ENCODE assay signal across 22 cellular contexts in the genomic region with DNA sequence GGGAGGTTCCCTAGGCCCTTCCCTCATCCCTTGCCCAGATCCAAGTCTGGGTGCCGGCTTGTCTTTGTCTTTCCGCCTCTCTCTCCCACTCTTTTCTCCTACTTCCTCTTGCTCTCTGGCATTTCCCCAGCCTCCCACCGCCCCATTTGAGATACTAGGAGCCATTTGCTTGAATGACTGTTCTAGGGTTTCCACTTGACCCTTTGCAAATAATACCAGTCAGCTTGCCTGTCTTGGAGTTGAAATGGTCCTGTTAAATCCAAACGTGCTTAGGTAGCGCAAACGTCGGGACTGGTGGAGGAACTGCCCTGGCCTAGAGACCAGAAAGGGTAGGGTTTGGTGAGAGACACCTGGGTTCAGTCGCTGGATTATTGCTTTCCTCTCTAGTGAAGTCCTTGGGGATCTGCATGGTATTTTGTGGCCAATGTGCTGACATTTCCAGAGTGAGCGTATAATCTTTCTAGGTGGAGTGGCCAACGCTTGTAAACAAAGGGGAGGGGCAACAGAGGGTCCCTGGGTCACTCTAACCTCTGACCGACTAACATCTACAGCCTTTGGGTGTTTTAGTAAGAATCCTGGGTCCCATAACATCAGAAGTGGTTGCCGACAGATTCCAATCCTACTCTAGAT. TPM values are rescaled to one million over a fixed set of nuclear protein-coding genes. Genes with fewer than 3 reads are reported as not detected.
DNase-seq lines count a peak whose midpoint lies in the region; ATAC-seq and TF ChIP-seq lines count a peak whose summit lies in the region.
"Had no signal": no experiment of that assay in that cellular context is flagged by ENCODE, and none has a peak within 500 bp of the region (broad histone marks: within the 10 kb centered on the region; RNA-seq: fewer than 3 reads in every experiment).

No MANE protein-coding gene starts in this region.

- H3K4me3 ChIP-seq in ACC112 (ENCODE audit: low read depth, low read length) (peak overlapping the region; percentile 79), HUES64 (ENCODE audit: low read length) (peak overlapping the region; percentile 58), ectodermal cell (ENCODE audit: insufficient read depth, low read depth, low read length) (peak overlapping the region; percentile 24)

- no peak for TF ChIP-seq CTCF in nephron (IDR thresholded peaks at IDR 0.05; ENCODE audit: unreplicated experiment in 3 of 3)
- no peak for TF ChIP-seq CTCF in Calu3 (IDR thresholded peaks at IDR 0.05; ENCODE audit: unreplicated experiment)

- DNase-seq in Calu3 (no peak), NCI-H1092 (lab: John Stamatoyannopoulos, UW) (no peak), cortex of kidney (lab: John Stamatoyannopoulos, UW) (no peak)
- DNase-seq: activated CD4-positive, alpha-beta T cell treated with anti-CD3 and anti-CD28 coated beads for 4 hours; activated naive CD4-positive, alpha-beta T cell treated with anti-CD3 and anti-CD28 coated beads, Interleukin-2, amount 50 U/mL, for 16 hours; GF-D8; KG1; NCI-H1417 treated with DMSO at 0.1 percent for 48 hours; NCI-H226; stimulated activated naive CD4-positive, alpha-beta T cell treated with Interleukin-2 at 50 U/mL for 16 hours; T-helper 9 cell had no signal

- peaks cover 100% of the 10 kb centered on the region for H3K27me3 ChIP-seq in ACC112 (ENCODE audit: insufficient read depth, low read length)
- peaks cover 100% of the 10 kb centered on the region for H3K27me3 ChIP-seq in HUES64 (ENCODE audit: insufficient read depth, low read length)
- peaks cover 100% of the 10 kb centered on the region for H3K27me3 ChIP-seq in ectodermal cell (ENCODE audit: control insufficient read depth, insufficient read depth, low read length, poor library complexity, severe bottlenecking)

- 8% methylated on average over 12 of the region's 12 CpGs for WGBS in HUES64
- 7 to 8% methylated on average over 12 of the region's 12 CpGs for WGBS in ectodermal cell, 2 experiments

- H3K4me1 ChIP-seq in ACC112 (ENCODE audit: control insufficient read depth, insufficient read depth, low read length, unreplicated experiment) = peaks cover 4% of the 10 kb centered on the region
- peaks cover 48% of the 10 kb centered on the region for H3K4me1 ChIP-seq in HUES64 (ENCODE audit: insufficient read depth, low read length)
- H3K4me1 ChIP-seq in ectodermal cell (ENCODE audit: control insufficient read depth, insufficient read depth, low read length) = peaks cover 30% of the 10 kb centered on the region

- H3K36me3 Mint-ChIP-seq in nephron (ENCODE audit: low read depth) (no peaks in the 10 kb centered on the region), Calu3 (ENCODE audit: insufficient read depth, unreplicated experiment) (no peaks in the 10 kb centered on the region)

- H3K36me3 ChIP-seq in ACC112 (ENCODE audit: insufficient read depth, low read length) (no peaks in the 10 kb centered on the region), HUES64 (ENCODE audit: insufficient read depth, low read length) (no peaks in the 10 kb centered on the region), ectodermal cell (ENCODE audit: control insufficient read depth, insufficient read depth, low read length) (no peaks in the 10 kb centered on the region)
- H3K36me3 ChIP-seq: pancreas, vagina had no signal

- no peak overlapping the region for H2AFZ ChIP-seq in ACC112 (ENCODE audit: low read length, unreplicated experiment)

- CTCF ChIA-PET in Calu3 (lab: Charles Lee) = no interaction called here

- no peak for ATAC-seq in HG02571 (IDR thresholded peaks at IDR 0.05; ENCODE audit: unreplicated experiment)
- ATAC-seq: Right ventricle myocardium inferior had no signal

- H3K79me2 ChIP-seq in ACC112 (ENCODE audit: control insufficient read depth, insufficient read depth, low read length, unreplicated experiment) = no peaks in the 10 kb centered on the region

- no peak overlapping the region for H3K27ac ChIP-seq in ACC112 (ENCODE audit: low read depth, low read length)
- no peak overlapping the region for H3K27ac ChIP-seq in HUES64 (ENCODE audit: low read depth, low read length)
- no peak overlapping the region for H3K27ac ChIP-seq in ectodermal cell (ENCODE audit: insufficient read depth, low read depth, low read length, poor library complexity, severe bottlenecking)
- H3K27ac ChIP-seq: pancreas, vagina had no signal

- peaks cover 100% of the 10 kb centered on the region for H3K27me3 Mint-ChIP-seq in nephron (ENCODE audit: low read depth)
- no peaks in the 10 kb centered on the region for H3K27me3 Mint-ChIP-seq in Calu3 (ENCODE audit: unreplicated experiment)

- no peak overlapping the region for H3K9ac ChIP-seq in HUES64 (ENCODE audit: low read depth, low read length)

- no peaks in the 10 kb centered on the region for H3K9me3 Mint-ChIP-seq in nephron
- H3K9me3 Mint-ChIP-seq in Calu3 (ENCODE audit: low read depth, unreplicated experiment) = peaks cover 6% of the 10 kb centered on the region

- peak overlapping the region; percentile 70 to 81 (median 77) for H3K4me3 Mint-ChIP-seq in nephron
- H3K4me3 Mint-ChIP-seq in Calu3 (ENCODE audit: low read depth, unreplicated experiment) = no peak overlapping the region

- H3K4me1 Mint-ChIP-seq in nephron (peaks cover 55% of the 10 kb centered on the region), Calu3 (ENCODE audit: low read depth, unreplicated experiment) (no peaks in the 10 kb centered on the region)

- H3K9me3 ChIP-seq in HUES64 (ENCODE audit: insufficient read depth, low read depth, low read length) (no peaks in the 10 kb centered on the region), ectodermal cell (ENCODE audit: control insufficient read depth, low read length) (no peaks in the 10 kb centered on the region)
- H3K9me3 ChIP-seq: pancreas, vagina had no signal

- intact Hi-C loops in Calu3 (cut with micrococcal nuclease; ENCODE audit: unreplicated experiment) = loop anchor here (5.0 kb wide), 1 partner anchor 197 kb away; no protein-coding TSS in a partner anchor

- no TSS peak for BruUV-seq in Calu3 (replicated peaks; lab: Mats Ljungman, UMichigan)

- H3K27ac Mint-ChIP-seq in nephron = peak overlapping the region; percentile 89 to 96 (median 93)
- no peak overlapping the region for H3K27ac Mint-ChIP-seq in Calu3 (ENCODE audit: unreplicated experiment)

RNA-seq across cellular contexts. Expression of a gene that starts 10.7 kb away (rescaled TPM):
- 5.2 TPM for polyA plus RNA-seq in HUES64 (2013, experiment 1 of 2)
- 19.0 TPM for polyA plus RNA-seq in HUES64 (2013, experiment 2 of 2)
- 58.5 TPM for polyA plus RNA-seq in ectodermal cell (2013, experiment 1 of 4)
- 54.0 TPM for polyA plus RNA-seq in ectodermal cell (2013, experiment 2 of 4)
- polyA plus RNA-seq in ectodermal cell (2013, experiment 3 of 4) = 71.2 TPM
- 92.7 TPM for polyA plus RNA-seq in ectodermal cell (2013, experiment 4 of 4)
- total RNA-seq in Calu3 (2022) = not detected in 2 replicates
- total RNA-seq: cardiac septum, mononuclear cell, pancreas, Right ventricle myocardium inferior, vagina had no signal
- polyA plus RNA-seq: keratinocyte, pancreas had no signal

RNA-seq across cellular contexts. Expression of a gene that starts 13.5 kb away (rescaled TPM):
- 0.40 TPM for polyA plus RNA-seq in HUES64 (2013, experiment 1 of 2)
- 2.3 TPM for polyA plus RNA-seq in HUES64 (2013, experiment 2 of 2)
- 9.1 TPM for polyA plus RNA-seq in ectodermal cell (2013, experiment 1 of 4)
- polyA plus RNA-seq in ectodermal cell (2013, experiment 2 of 4) = 9.3 TPM
- 10.2 TPM for polyA plus RNA-seq in ectodermal cell (2013, experiment 3 of 4)
- polyA plus RNA-seq in ectodermal cell (2013, experiment 4 of 4) = 14.1 TPM
- not detected in 2 replicates for total RNA-seq in Calu3 (2022)
- total RNA-seq: cardiac septum, mononuclear cell, pancreas, Right ventricle myocardium inferior, vagina had no signal
- polyA plus RNA-seq: keratinocyte, pancreas had no signal

Comparison
In these comparisons a context has a peak if more than half of its experiments do, and no peak if none do; other contexts are left out.
1. H3K4me3 ChIP-seq: peak in every context shown above with its lines; median percentile 79 in ACC112; 58 in HUES64; 24 in ectodermal cell.